ENCODE assay signal across 22 cellular contexts in genomic region chr5:21070871-21071270, GRCh38.
"Had no signal": no experiment of that assay in that cellular context is flagged by ENCODE, and none has a peak within 500 bp of the region (broad histone marks: within the 10 kb centered on the region; RNA-seq: fewer than 3 reads in every experiment).

No MANE protein-coding gene starts in this region.

- H3K4me3 ChIP-seq: PC-9 had no signal

- DNase-seq: activated CD4-positive, alpha-beta memory T cell treated with anti-CD3 and anti-CD28 coated beads for 36 hours; activated CD4-positive, alpha-beta T cell treated with anti-CD3 and anti-CD28 coated beads, Interleukin-2, amount 10 ng/mL, durations not matched to agents 7 days and 5 days; activated CD4-positive, CD25-positive, alpha-beta regulatory T cell; activated CD8-positive, alpha-beta memory T cell treated with anti-CD3 and anti-CD28 coated beads for 24 hours; activated gamma-delta T cell treated with Interleukin-2 at 50 U/mL for 16 hours; activated naive CD4-positive, alpha-beta T cell treated with anti-CD3 and anti-CD28 coated beads, Interleukin-2, amount 10 ng/mL, durations not matched to agents 7 days and 5 days; activated naive CD8-positive, alpha-beta T cell treated with anti-CD3 and anti-CD28 coated beads for 36 hours; activated T-cell treated with anti-CD3 and anti-CD28 coated beads, Interleukin-2, amount 50 U/mL, for 72 hours; cerebellar nuclear complex; Kasumi-1; NCI-H1092; NCI-H1417; NCI-H1930; NCI-H2171; NCI-H2227 treated with DMSO at 0.1 percent for 48 hours; PC-9; SHP77 treated with DMSO at 0.1 percent for 48 hours; T-cell; T-helper 2 cell; T1000 had no signal

- FAIRE-seq: colon, TTC549 had no signal

- H3K27ac ChIP-seq: PC-9 had no signal
